Comparison of ENCODE assay signal across 8 cellular contexts in the genomic region with DNA sequence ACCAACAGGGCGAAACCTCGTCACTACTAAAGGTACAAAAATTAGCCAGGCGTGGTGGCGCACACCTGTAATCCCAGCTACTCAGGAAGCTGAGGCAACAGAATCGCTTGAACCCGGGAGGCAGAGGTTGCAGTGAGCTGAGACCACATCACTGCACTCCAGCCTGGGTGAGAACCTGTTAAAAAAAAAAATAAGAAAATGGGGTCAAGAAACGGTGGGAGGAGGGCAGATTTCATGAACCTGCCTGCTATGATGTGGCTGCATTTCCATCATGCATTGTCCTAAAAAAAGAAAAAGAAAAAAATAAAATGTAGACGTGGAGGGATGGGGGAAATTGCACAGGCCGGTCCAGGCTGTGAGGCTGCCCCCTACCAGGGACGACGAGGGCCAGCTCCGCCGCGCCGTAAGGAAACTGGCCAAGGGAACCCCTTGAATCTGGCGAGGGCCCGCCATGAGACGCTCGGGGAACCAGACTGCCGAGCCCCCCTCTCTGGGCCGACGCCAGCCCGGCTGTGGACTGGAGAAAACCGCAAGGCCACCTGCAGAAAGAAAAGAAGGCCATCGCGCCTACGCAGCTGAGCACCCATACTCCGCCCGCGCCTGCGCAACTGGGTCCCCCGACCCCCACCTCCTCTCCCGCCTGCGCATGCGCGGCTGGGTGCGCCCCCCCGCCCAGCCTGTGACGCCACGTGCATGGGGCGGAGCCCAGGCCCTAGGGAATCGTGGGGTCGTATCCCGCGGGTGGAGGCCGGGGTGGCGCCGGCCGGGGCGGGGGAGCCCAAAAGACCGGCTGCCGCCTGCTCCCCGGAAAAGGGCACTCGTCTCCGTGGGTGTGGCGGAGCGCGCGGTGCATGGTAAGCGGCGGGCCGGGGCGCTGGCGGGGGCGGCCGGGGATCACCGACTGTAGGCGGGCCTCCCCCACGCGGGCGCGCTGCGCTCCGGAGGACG. TPM values are rescaled to one million over a fixed set of nuclear protein-coding genes. Genes with fewer than 3 reads are reported as not detected.
DNase-seq lines count a peak whose midpoint lies in the region; ATAC-seq and TF ChIP-seq lines count a peak whose summit lies in the region.

Gene ENTPD6, plus strand, starts transcription at position 699 of the 948 bp plus-strand sequence. CDS start 10,825 bp downstream, outside the sequence.

- H3K4me1 ChIP-seq in left ventricle myocardium inferior (peaks cover 78% of the 10 kb centered on the region), psoas muscle (peaks cover 27% of the 10 kb centered on the region), urinary bladder (ENCODE audit: insufficient read depth) (no peaks in the 10 kb centered on the region)

- TF ChIP-seq CTCF in left ventricle myocardium inferior (IDR thresholded peaks at IDR 0.05; ENCODE audit: borderline replicate concordance): peak; percentile 1
- TF ChIP-seq CTCF in psoas muscle (IDR thresholded peaks at IDR 0.05): no peak

- H3K36me3 ChIP-seq in left ventricle myocardium inferior: no peaks in the 10 kb centered on the region
- no peaks in the 10 kb centered on the region for H3K36me3 ChIP-seq in psoas muscle (ENCODE audit: insufficient read depth in 1 of 2, low read depth in 1 of 2)
- H3K36me3 ChIP-seq in urinary bladder (ENCODE audit: insufficient read depth): no peaks in the 10 kb centered on the region

- peak; percentile 79 for TF ChIP-seq POLR2A in GM15510 (IDR thresholded peaks at IDR 0.05; ENCODE audit: borderline replicate concordance, extremely low read depth, insufficient read length)

- DNase-seq in NCI-H1436 (lab: John Stamatoyannopoulos, UW) (peak; percentile 90), amniotic stem cell (lab: John Stamatoyannopoulos, UW) (peak; percentile 69), left ventricle myocardium inferior (peak; percentile 93), psoas muscle (peak; percentile 94 to 96)

- H3K27ac ChIP-seq in left ventricle myocardium inferior (replicated peaks) (peak within 1 kb of the TSS; percentile 96), psoas muscle (peak within 1 kb of the TSS; percentile 85), urinary bladder (ENCODE audit: low read depth) (peak within 1 kb of the TSS; percentile 80)

- ATAC-seq in HG02852 (IDR thresholded peaks at IDR 0.05; ENCODE audit: unreplicated experiment) (peak; percentile 85), psoas muscle (peak; percentile 97 to 98 (median 98))

- H3K4me3 ChIP-seq in left ventricle myocardium inferior: peak within 1 kb of the TSS; percentile 98
- peak within 1 kb of the TSS; percentile 96 for H3K4me3 ChIP-seq in psoas muscle
- peak within 1 kb of the TSS; percentile 87 for H3K4me3 ChIP-seq in urinary bladder (ENCODE audit: low read depth, low read length)

- H3K9me3 ChIP-seq in left ventricle myocardium inferior (replicated peaks) (no peaks in the 10 kb centered on the region), psoas muscle (no peaks in the 10 kb centered on the region)

- H3K27me3 ChIP-seq in left ventricle myocardium inferior (ENCODE audit: low read depth) (no peaks in the 10 kb centered on the region), psoas muscle (ENCODE audit: insufficient read depth in 3 of 3, low read length in 2 of 3) (no peaks in the 10 kb centered on the region)

- intact Hi-C loops in T-helper 1 cell treated with Interleukin-12 subunit alpha and Interleukin-12 subunit beta and Interleukin-4 antibody, amounts not matched to agents 30 ng/mL and 1 ng/mL, for 36 hours (cut with micrococcal nuclease): loop anchor here (1.0 to 10.0 kb wide), 8 partner anchors 52 to 1170 kb away; partner anchors contain the start of genes ACSS1, APMAP, CST7 and GINS1
- intact Hi-C loops in left ventricle myocardium inferior (cut with micrococcal nuclease) (loop anchor here (10.0 kb wide), 1 partner anchor 200 kb away; the partner anchor contains the start of gene ABHD12), psoas muscle (cut with DNase I) (loop anchor here (5.0 to 10.0 kb wide), 4 partner anchors 52 to 202 kb away; partner anchors contain the start of genes PYGB (in 2 of the 2) and ABHD12 (in 1 of the 2))

- 6 to 12% (median 11%) methylated on average over 39 to 75 of the region's 75 CpGs for WGBS in psoas muscle, 3 donors
- 7% methylated on average over 75 of the region's 75 CpGs for WGBS in urinary bladder

RNA-seq across cellular contexts. Expression of gene ENTPD6, which starts in this region (rescaled TPM):
- 36.1 and 38.0 TPM in 2 replicates for total RNA-seq in T-helper 1 cell treated with Interleukin-12 subunit alpha and Interleukin-12 subunit beta and Interleukin-4 antibody, amounts not matched to agents 30 ng/mL and 1 ng/mL, for 36 hours
- total RNA-seq in left ventricle myocardium inferior (106 TPM), psoas muscle (10 to 100 TPM; 28.7 to 42.1 (median 34.6) TPM), urinary bladder (19.2 TPM)
- polyA plus RNA-seq in psoas muscle (10 to 100 TPM; 38.9 to 65.3 (median 50.5) TPM), urinary bladder (45.4 TPM)

Comparison
In these comparisons a context has a peak if more than half of its experiments do, and no peak if none do; other contexts are left out.
1. Peak in every context shown above with its lines: DNase-seq, ATAC-seq, H3K4me3 ChIP-seq and H3K27ac ChIP-seq.